ENCODE assay signal across 17 cellular contexts in genomic region chr6:63817492-63818050, GRCh38.
"Had no signal": no experiment of that assay in that cellular context is flagged by ENCODE, and none has a peak within 500 bp of the region (broad histone marks: within the 10 kb centered on the region; RNA-seq: fewer than 3 reads in every experiment).

No MANE protein-coding gene starts in this region.

- H3K4me1 ChIP-seq: gastroesophageal sphincter, psoas muscle, sigmoid colon, suprapubic skin, upper lobe of left lung had no signal

- H3K27ac ChIP-seq: coronary artery, gastroesophageal sphincter, psoas muscle, sigmoid colon, suprapubic skin, upper lobe of left lung had no signal

- DNase-seq: activated CD4-positive, alpha-beta T cell treated with anti-CD3 and anti-CD28 coated beads, Interleukin-2, amount 10 ng/mL, durations not matched to agents 24 days and 14 days; activated CD8-positive, alpha-beta memory T cell treated with anti-CD3 and anti-CD28 coated beads for 24 hours; activated naive CD4-positive, alpha-beta T cell treated with Interleukin-2 at 50 U/mL for 16 hours; central memory CD4-positive, alpha-beta T cell; effector CD4-positive, alpha-beta T cell; naive thymus-derived CD4-positive, alpha-beta T cell; occipital lobe; psoas muscle; sigmoid colon; stimulated activated CD4-positive, alpha-beta T cell treated with anti-CD3 and anti-CD28 coated beads, Interleukin-2, amount 100 ng/mL, for 48 hours; stimulated activated naive CD4-positive, alpha-beta T cell treated with Interleukin-2 at 50 U/mL for 16 hours; upper lobe of left lung had no signal

- H3K36me3 ChIP-seq: gastroesophageal sphincter, sigmoid colon, suprapubic skin, upper lobe of left lung had no signal

- H3K4me3 ChIP-seq: coronary artery, gastroesophageal sphincter, psoas muscle, sigmoid colon, suprapubic skin, upper lobe of left lung had no signal

- H3K27me3 ChIP-seq: gastroesophageal sphincter, sigmoid colon, suprapubic skin, upper lobe of left lung had no signal

- H3K27ac Mint-ChIP-seq: activated CD4-positive, alpha-beta T cell treated with anti-CD3 and anti-CD28 coated beads, Interleukin-2, amount 10 ng/mL, durations not matched to agents 24 days and 14 days; T-helper 1 cell treated with Interleukin-12 subunit alpha and Interleukin-12 subunit beta and Interleukin-4 antibody, amounts not matched to agents 30 μg/mL and 1 μg/mL, for 36 hours; WTC11 had no signal

- H3K4me3 Mint-ChIP-seq: activated CD4-positive, alpha-beta T cell treated with anti-CD3 and anti-CD28 coated beads, Interleukin-2, amount 10 ng/mL, durations not matched to agents 24 days and 14 days; naive thymus-derived CD4-positive, alpha-beta T cell; T-helper 1 cell treated with Interleukin-12 subunit alpha and Interleukin-12 subunit beta and Interleukin-4 antibody, amounts not matched to agents 30 μg/mL and 1 μg/mL, for 36 hours; WTC11 had no signal

- H3K9me3 ChIP-seq: gastroesophageal sphincter, psoas muscle, sigmoid colon, suprapubic skin, upper lobe of left lung had no signal

- H3K36me3 Mint-ChIP-seq: naive thymus-derived CD4-positive, alpha-beta T cell; WTC11 had no signal

- H3K27me3 Mint-ChIP-seq: activated CD4-positive, alpha-beta T cell treated with anti-CD3 and anti-CD28 coated beads, Interleukin-2, amount 10 ng/mL, durations not matched to agents 24 days and 14 days had no signal

- H3K9me3 Mint-ChIP-seq: activated CD4-positive, alpha-beta T cell treated with anti-CD3 and anti-CD28 coated beads, Interleukin-2, amount 10 ng/mL, durations not matched to agents 24 days and 14 days; naive thymus-derived CD4-positive, alpha-beta T cell; T-helper 1 cell treated with Interleukin-12 subunit alpha and Interleukin-12 subunit beta and Interleukin-4 antibody, amounts not matched to agents 30 μg/mL and 1 μg/mL, for 36 hours; WTC11 had no signal

- H3K4me1 Mint-ChIP-seq: activated CD4-positive, alpha-beta T cell treated with anti-CD3 and anti-CD28 coated beads, Interleukin-2, amount 10 ng/mL, durations not matched to agents 24 days and 14 days; naive thymus-derived CD4-positive, alpha-beta T cell; WTC11 had no signal
